In the genomic region with DNA sequence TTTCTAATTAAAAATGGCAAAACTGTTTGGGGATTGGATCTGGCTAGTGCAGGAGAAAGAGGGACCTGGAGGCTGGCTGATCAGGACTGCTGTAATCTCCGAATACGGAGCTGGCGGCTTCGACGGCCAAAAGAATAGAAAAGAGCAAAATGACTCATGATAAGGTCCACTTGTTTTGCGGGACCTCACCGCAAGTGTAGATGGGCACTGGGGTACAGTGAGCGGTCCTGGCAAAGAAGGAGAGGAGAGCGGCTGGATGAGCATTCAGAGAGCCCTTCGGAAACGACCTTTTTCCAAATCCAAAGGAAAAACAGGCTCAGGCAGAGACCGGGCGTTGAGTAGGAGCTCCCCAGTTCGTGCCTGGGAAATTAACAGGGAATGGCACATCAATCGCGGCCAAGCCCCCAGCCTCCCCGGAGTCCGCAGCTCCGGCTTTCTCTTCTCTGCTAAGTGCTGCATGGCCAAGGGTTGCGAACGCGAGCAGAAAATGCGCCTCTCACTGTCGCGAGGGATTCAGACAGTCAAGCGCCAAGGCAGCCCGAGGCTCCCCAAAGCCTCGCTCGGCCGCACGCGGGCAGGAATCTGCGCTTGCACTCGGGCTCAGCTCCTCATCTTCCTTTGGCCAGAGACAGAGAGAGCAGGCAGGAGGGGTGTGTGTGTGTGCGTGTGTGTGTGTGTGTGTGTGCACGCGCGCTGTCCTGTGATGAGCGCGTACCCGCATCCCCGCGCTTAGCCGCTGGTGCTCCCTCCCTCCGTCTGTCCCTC, we compare ENCODE assay signal across 12 cellular contexts. TPM values are rescaled to one million over a fixed set of nuclear protein-coding genes. Genes with fewer than 3 reads are reported as not detected.
DNase-seq lines count a peak whose midpoint lies in the region; ATAC-seq, FAIRE-seq and TF ChIP-seq lines count a peak whose summit lies in the region.
"Had no signal": no experiment of that assay in that cellular context is flagged by ENCODE, and none has a peak within 500 bp of the region (broad histone marks: within the 10 kb centered on the region; RNA-seq: fewer than 3 reads in every experiment).

No MANE protein-coding gene starts in this region.

- peaks cover 25% of the 10 kb centered on the region for H3K27me3 ChIP-seq in astrocyte (ENCODE audit: insufficient read depth, low read length)
- H3K27me3 ChIP-seq in iPS-20b (ENCODE audit: insufficient read depth, low read length), result peaks cover 53% of the 10 kb centered on the region
- peaks cover 21% of the 10 kb centered on the region for H3K27me3 ChIP-seq in colonic mucosa
- H3K27me3 ChIP-seq in ascending aorta, result no peaks in the 10 kb centered on the region

- peaks cover 6% of the 10 kb centered on the region for H3K4me1 ChIP-seq in astrocyte (ENCODE audit: insufficient read depth, low read length)
- H3K4me1 ChIP-seq in iPS-20b (ENCODE audit: insufficient read depth, low read length), result no peaks in the 10 kb centered on the region
- H3K4me1 ChIP-seq in colonic mucosa, result no peaks in the 10 kb centered on the region
- H3K4me1 ChIP-seq in ascending aorta, result no peaks in the 10 kb centered on the region

- peak overlapping the region; percentile 57 for H3K9ac ChIP-seq in astrocyte (ENCODE audit: low read length)
- peak overlapping the region; percentile 5; the same call in 1 of the 2 replicates for H3K9ac ChIP-seq in iPS-20b (ENCODE audit: low read depth, low read length)
- H3K9ac ChIP-seq in colonic mucosa (ENCODE audit: low read depth in 2 of 2, low read length in 2 of 2), result no peak overlapping the region

- no peaks in the 10 kb centered on the region for H3K9me3 Mint-ChIP-seq in astrocyte (ENCODE audit: unreplicated experiment)

- H3K4me2 ChIP-seq in astrocyte (ENCODE audit: low read length), result peak overlapping the region; percentile 90

- H3K27me3 Mint-ChIP-seq in astrocyte (ENCODE audit: low read depth, unreplicated experiment), result peaks cover 26% of the 10 kb centered on the region

- no peaks in the 10 kb centered on the region for H4K20me1 ChIP-seq in astrocyte (ENCODE audit: insufficient read depth, low read length)

- intact Hi-C loops in colonic mucosa (cut with DNase I), result loop anchor here (10.0 kb wide), 1 partner anchor 563 kb away; no protein-coding TSS in a partner anchor
- intact Hi-C loops in ascending aorta (cut with DNase I), result no loop called here
- intact Hi-C loops in Right ventricle myocardium superior (cut with DNase I), result no loop called here

- TF ChIP-seq CTCF in astrocyte (IDR thresholded peaks at IDR 0.05; ENCODE audit: insufficient read depth, low read depth, low read length) (no peak), colonic mucosa (IDR thresholded peaks at IDR 0.05) (no peak), ascending aorta (IDR thresholded peaks at IDR 0.05) (no peak)

- peak overlapping the region; percentile 68 for H2AFZ ChIP-seq in astrocyte (ENCODE audit: low read depth, low read length)

- no peaks in the 10 kb centered on the region for H3K79me2 ChIP-seq in astrocyte (ENCODE audit: insufficient read depth, low read length)

- H3K9me3 ChIP-seq in astrocyte (ENCODE audit: insufficient read depth, low read depth, low read length) (no peaks in the 10 kb centered on the region), iPS-20b (ENCODE audit: insufficient read depth, low read depth, low read length) (no peaks in the 10 kb centered on the region; the same call in 1 of the 2 replicates), colonic mucosa (no peaks in the 10 kb centered on the region), ascending aorta (no peaks in the 10 kb centered on the region)

- FAIRE-seq in astrocyte (lab: Jason Lieb, UNC), result no peak

- no peak overlapping the region for H3K27ac Mint-ChIP-seq in astrocyte (ENCODE audit: unreplicated experiment)

- ATAC-seq in Right ventricle myocardium superior (ENCODE audit: poor library complexity), result no peak

- H3K4me3 Mint-ChIP-seq in astrocyte (ENCODE audit: unreplicated experiment), result peak overlapping the region; percentile 79

- DNase-seq in HT1080 (ENCODE audit: low read depth) (peak; percentile 36), astrocyte (ENCODE audit: low read depth) (no peak), skeletal muscle cell (ENCODE audit: low read depth) (no peak), colonic mucosa (no peak), ascending aorta (ENCODE audit: low spot score in 2 of 2) (no peak), LoVo (ENCODE audit: low spot score) (no peak), Right ventricle myocardium superior (no peak)
- DNase-seq: EL had no signal

- H3K4me1 Mint-ChIP-seq in astrocyte (ENCODE audit: low read depth, unreplicated experiment), result peaks cover 16% of the 10 kb centered on the region

- H3K4me3 ChIP-seq in astrocyte (ENCODE audit: insufficient read depth, low read depth, low read length), result peak overlapping the region; percentile 63
- H3K4me3 ChIP-seq in iPS-20b (ENCODE audit: low read length), result peak overlapping the region; percentile 83
- peak overlapping the region; percentile 48 for H3K4me3 ChIP-seq in skeletal muscle cell (ENCODE audit: low read depth, low read length)
- H3K4me3 ChIP-seq in colonic mucosa, result no peak overlapping the region
- peak overlapping the region in 1 of 2 donors; percentile 22 for H3K4me3 ChIP-seq in ascending aorta

- H3K27ac ChIP-seq in astrocyte (ENCODE audit: low read depth, low read length) (no peak overlapping the region), iPS-20b (ENCODE audit: low read length) (no peak overlapping the region), colonic mucosa (no peak overlapping the region), ascending aorta (no peak overlapping the region)

- no peaks in the 10 kb centered on the region for H3K36me3 Mint-ChIP-seq in astrocyte (ENCODE audit: low read depth, unreplicated experiment)

- H3K36me3 ChIP-seq in astrocyte (ENCODE audit: insufficient read depth, low read length) (no peaks in the 10 kb centered on the region), iPS-20b (ENCODE audit: insufficient read depth, low read depth, low read length) (no peaks in the 10 kb centered on the region), colonic mucosa (no peaks in the 10 kb centered on the region), ascending aorta (no peaks in the 10 kb centered on the region)

RNA-seq across cellular contexts. Expression of a gene that starts 1.8 kb away (rescaled TPM):
- total RNA-seq in HT1080 (2014; rRNA removed; shearing (Covaris generic)), result 14.1 and 15.7 TPM in 2 replicates
- polyA plus RNA-seq in HT1080 (2015; cell fraction: cytosol; rRNA removed), result 0.48 and 0.77 TPM in 2 replicates
- polyA plus RNA-seq in HT1080 (2015; cell fraction: nucleus; rRNA removed), result 2.9 and 6.4 TPM in 2 replicates
- total RNA-seq in astrocyte (2.0 and 2.6 TPM in 2 replicates), colonic mucosa (under 1 TPM; 0.10 to 0.48 TPM), ascending aorta (not detected), Right ventricle myocardium superior (not detected)
- total RNA-seq: osteoblast; T-helper 1 cell treated with Interleukin-12 subunit alpha and Interleukin-12 subunit beta and Interleukin-4 antibody, amounts not matched to agents 30 ng/mL and 1 ng/mL, for 36 hours had no signal
- polyA plus RNA-seq: esophagus had no signal

Comparison
In these comparisons a context has a peak if more than half of its experiments do, and no peak if none do; other contexts are left out.
1. H3K9ac ChIP-seq: peak in astrocyte (single experiment) and iPS-20b (single experiment); none in colonic mucosa (0 of 2).